ENCODE assay signal across 17 cellular contexts in genomic region chrX:2711441-2711840, GRCh38. TPM values are rescaled to one million over a fixed set of nuclear protein-coding genes. Genes with fewer than 3 reads are reported as not detected.
"Had no signal": no experiment of that assay in that cellular context is flagged by ENCODE, and none has a peak within 500 bp of the region (broad histone marks: within the 10 kb centered on the region; RNA-seq: fewer than 3 reads in every experiment).

No MANE protein-coding gene starts in this region.

- H3K9me3 Mint-ChIP-seq: activated CD4-positive, alpha-beta T cell treated with anti-CD3 and anti-CD28 coated beads, Interleukin-2, amount 10 ng/mL, durations not matched to agents 24 days and 14 days; activated naive CD8-positive, alpha-beta T cell treated with anti-CD3 and anti-CD28 coated beads, Interleukin-2, amount 10 ng/mL, durations not matched to agents 7 days and 5 days; naive thymus-derived CD8-positive, alpha-beta T cell had no signal

- H3K27me3 Mint-ChIP-seq: activated CD4-positive, alpha-beta T cell treated with anti-CD3 and anti-CD28 coated beads, Interleukin-2, amount 10 ng/mL, durations not matched to agents 24 days and 14 days; activated naive CD8-positive, alpha-beta T cell treated with anti-CD3 and anti-CD28 coated beads, Interleukin-2, amount 10 ng/mL, durations not matched to agents 7 days and 5 days; naive thymus-derived CD8-positive, alpha-beta T cell had no signal

- H3K27me3 ChIP-seq: brain microvascular endothelial cell, gastrocnemius medialis, heart right ventricle, pancreas, stomach had no signal

- H3K4me3 ChIP-seq: gastrocnemius medialis, heart right ventricle, pancreas, stomach had no signal

- H3K27ac ChIP-seq: pancreas had no signal

- DNase-seq: activated CD4-positive, alpha-beta T cell treated with anti-CD3 and anti-CD28 coated beads, Interleukin-2, amount 10 ng/mL, durations not matched to agents 24 days and 14 days; activated CD8-positive, alpha-beta memory T cell treated with anti-CD3 and anti-CD28 coated beads for 24 hours; activated effector memory CD4-positive, alpha-beta T cell treated with Interleukin-2 at 50 U/mL for 16 hours; activated naive CD8-positive, alpha-beta T cell treated with anti-CD3 and anti-CD28 coated beads, Interleukin-2, amount 10 ng/mL, durations not matched to agents 7 days and 5 days; anterior cingulate cortex; brain microvascular endothelial cell; cerebellar nuclear complex; effector memory CD4-positive, alpha-beta T cell; gastrocnemius medialis; heart right ventricle; naive thymus-derived CD8-positive, alpha-beta T cell; pancreas; stimulated activated CD4-positive, alpha-beta T cell treated with anti-CD3 and anti-CD28 coated beads, Interleukin-1b, Interleukin-23, amount 100 ng/mL, for 48 hours; stomach; T-helper 2 cell had no signal

- ATAC-seq: gastrocnemius medialis; heart right ventricle; naive thymus-derived CD8-positive, alpha-beta T cell; pancreas; sciatic nerve had no signal

- H3K9me3 ChIP-seq: gastrocnemius medialis, heart right ventricle, pancreas, stomach had no signal

RNA-seq across cellular contexts. Expression of gene XG, which starts 40.4 kb away (rescaled TPM):
- total RNA-seq: activated CD4-positive, alpha-beta T cell treated with anti-CD3 and anti-CD28 coated beads, Interleukin-2, amount 10 ng/mL, durations not matched to agents 24 days and 14 days; lung microvascular endothelial cell; naive thymus-derived CD8-positive, alpha-beta T cell; stomach had no signal
- polyA plus RNA-seq: naive thymus-derived CD8-positive, alpha-beta T cell had no signal
